Comparison of ENCODE assay signal across 8 cellular contexts in the genomic region with DNA sequence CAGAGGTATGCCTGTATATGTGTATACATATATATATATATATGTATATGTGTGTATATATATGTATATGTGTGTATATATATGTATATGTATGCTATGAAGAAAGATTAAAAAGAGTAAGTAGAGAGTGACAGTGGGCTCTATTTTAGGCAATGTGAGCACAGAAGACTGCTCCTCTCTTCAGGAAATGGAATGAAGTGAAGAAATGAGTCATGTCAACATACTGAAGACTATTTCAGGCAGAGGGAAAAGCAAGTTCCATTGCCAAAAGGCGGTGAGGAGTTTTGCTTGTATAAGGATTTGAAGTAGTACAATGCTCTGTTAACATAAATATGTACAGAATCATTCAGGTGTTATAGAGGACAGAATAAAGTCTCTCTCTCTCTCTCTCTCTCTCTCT.
"Had no signal": no experiment of that assay in that cellular context is flagged by ENCODE, and none has a peak within 500 bp of the region (broad histone marks: within the 10 kb centered on the region; RNA-seq: fewer than 3 reads in every experiment).

No MANE protein-coding gene starts in this region.

- DNase-seq: activated CD4-positive, alpha-beta T cell treated with anti-CD3 and anti-CD28 coated beads, Interleukin-2, amount 50 U/mL, for 1 hour; activated effector memory CD4-positive, alpha-beta T cell treated with Interleukin-2 at 50 U/mL for 16 hours; activated T-cell treated with anti-CD3 and anti-CD28 coated beads, Interleukin-2, amount 50 U/mL, for 24 hours; erythroblast; occipital lobe had no signal

- ATAC-seq: left lobe of liver had no signal

- H3K36me3 ChIP-seq: tibial nerve, vagina had no signal

- H3K4me3 ChIP-seq: tibial nerve, vagina had no signal

- H3K27me3 ChIP-seq: tibial nerve, vagina had no signal
